In the genomic region with DNA sequence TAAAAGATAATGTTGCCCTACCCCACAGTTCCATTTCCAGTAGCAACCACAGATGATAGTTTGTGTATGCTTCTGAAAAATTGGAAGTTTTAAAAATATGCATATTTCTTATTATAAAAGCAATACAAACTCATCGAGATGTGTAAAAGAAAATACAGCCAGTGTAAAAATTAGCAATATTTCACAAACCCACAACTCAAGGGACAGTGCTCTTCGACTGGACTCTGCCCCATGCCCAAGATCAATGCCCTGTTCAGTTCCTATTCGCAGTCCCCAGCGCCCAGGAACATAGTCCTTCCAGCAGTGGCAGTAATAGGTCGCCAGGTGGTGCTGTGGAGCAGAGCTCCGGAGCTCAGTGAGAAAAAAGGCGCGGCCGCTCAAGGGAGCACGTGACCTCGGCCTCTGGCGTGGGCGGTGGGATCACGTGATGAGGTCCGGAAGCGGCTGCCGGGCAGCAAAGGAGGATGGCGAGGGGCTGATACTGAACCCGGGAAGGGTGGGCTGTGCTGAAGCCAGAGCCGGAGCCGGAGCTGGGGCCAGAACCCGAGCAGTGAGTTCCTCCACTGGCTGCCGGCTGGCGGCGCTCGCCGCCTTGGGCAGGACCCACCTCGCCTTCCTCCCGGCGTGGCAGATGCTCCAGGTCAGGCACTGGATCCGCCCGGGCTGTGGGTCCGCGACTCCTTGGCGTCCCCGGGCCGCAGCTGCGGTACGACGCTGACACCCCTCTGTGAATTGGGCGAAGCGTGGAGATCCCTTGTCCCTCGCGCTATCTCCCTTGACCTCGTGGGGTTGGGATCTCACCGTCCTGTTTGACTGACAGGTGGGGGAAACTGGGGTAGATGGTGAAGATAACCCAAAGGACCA, we compare ENCODE assay signal across 1 cellular context.
TF ChIP-seq lines count a peak whose summit lies in the region.

A gene (plus strand): TSS at position 430 of the 864 bp plus-strand sequence. CDS start 11,190 bp downstream, outside the sequence.

TF ChIP-seq in HepG2, 621 proteins besides CTCF, POLR2A, EP300 and RAD21 (continued from another document and continues in another):
- TF ChIP-seq ZNF776 (CRISPR knock-in tag; IDR thresholded peaks at IDR 0.05) (peak; percentile 40; the same call in 1 of the 2 replicates), ZNF720 (CRISPR knock-in tag; IDR thresholded peaks at IDR 0.05) (no peak), PHF5A (CRISPR knock-in tag; IDR thresholded peaks at IDR 0.05; ENCODE audit: low read depth, unreplicated experiment) (no peak), HES4 (CRISPR knock-in tag; IDR thresholded peaks at IDR 0.05; ENCODE audit: borderline replicate concordance) (peak; percentile 13; the same call in 1 of the 2 replicates), ZNF567 (CRISPR knock-in tag; IDR thresholded peaks at IDR 0.05; ENCODE audit: borderline replicate concordance) (peak; percentile 92), ZFP62 (CRISPR knock-in tag; IDR thresholded peaks at IDR 0.05) (no peak), ZSCAN20 (CRISPR knock-in tag; IDR thresholded peaks at IDR 0.05; ENCODE audit: borderline replicate concordance) (no peak), TRIM24 (CRISPR knock-in tag; IDR thresholded peaks at IDR 0.05) (no peak), ZNF501 (CRISPR knock-in tag; IDR thresholded peaks at IDR 0.05) (peak; percentile 94), NFE2L1 (CRISPR knock-in tag; IDR thresholded peaks at IDR 0.05; ENCODE audit: borderline replicate concordance) (no peak; the same call in 1 of the 2 replicates), SP2 (CRISPR knock-in tag; IDR thresholded peaks at IDR 0.05) (peak; percentile 58; the same call in 1 of the 2 replicates), ZNF343 (CRISPR knock-in tag; IDR thresholded peaks at IDR 0.05) (no peak), CHD2 (IDR thresholded peaks at IDR 0.05; ENCODE audit: low read depth, low read length) (no peak), HNRNPH1 (optimal IDR thresholded peaks at IDR 0.05; ENCODE audit: low read depth, low read length) (no peak), ONECUT2 (CRISPR knock-in tag; IDR thresholded peaks at IDR 0.05) (peak; percentile 36; the same call in 1 of the 2 replicates), NFATC3 (CRISPR knock-in tag; IDR thresholded peaks at IDR 0.05) (peak; percentile 92; the same call in 1 of the 2 replicates), ZBTB38 (CRISPR knock-in tag; IDR thresholded peaks at IDR 0.05) (peak; percentile 64), HMG20B (CRISPR knock-in tag; conservative IDR thresholded peaks at IDR 0.05) (no peak), ZNF225 (CRISPR knock-in tag; IDR thresholded peaks at IDR 0.05) (peak; percentile 66; the same call in 1 of the 2 replicates), STAG1 (CRISPR knock-in tag; IDR thresholded peaks at IDR 0.05) (peak; percentile 89), ZMYM3 (CRISPR knock-in tag; IDR thresholded peaks at IDR 0.05) (peak; percentile 44; the same call in 1 of the 2 replicates)
- TF ChIP-seq, protein P1, sequence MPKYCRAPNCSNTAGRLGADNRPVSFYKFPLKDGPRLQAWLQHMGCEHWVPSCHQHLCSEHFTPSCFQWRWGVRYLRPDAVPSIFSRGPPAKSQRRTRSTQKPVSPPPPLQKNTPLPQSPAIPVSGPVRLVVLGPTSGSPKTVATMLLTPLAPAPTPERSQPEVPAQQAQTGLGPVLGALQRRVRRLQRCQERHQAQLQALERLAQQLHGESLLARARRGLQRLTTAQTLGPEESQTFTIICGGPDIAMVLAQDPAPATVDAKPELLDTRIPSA (CRISPR knock-in tag; IDR thresholded peaks at IDR 0.05; ENCODE audit: borderline replicate concordance), result peak; percentile 78; the same call in 1 of the 2 replicates
- TF ChIP-seq, protein P2, sequence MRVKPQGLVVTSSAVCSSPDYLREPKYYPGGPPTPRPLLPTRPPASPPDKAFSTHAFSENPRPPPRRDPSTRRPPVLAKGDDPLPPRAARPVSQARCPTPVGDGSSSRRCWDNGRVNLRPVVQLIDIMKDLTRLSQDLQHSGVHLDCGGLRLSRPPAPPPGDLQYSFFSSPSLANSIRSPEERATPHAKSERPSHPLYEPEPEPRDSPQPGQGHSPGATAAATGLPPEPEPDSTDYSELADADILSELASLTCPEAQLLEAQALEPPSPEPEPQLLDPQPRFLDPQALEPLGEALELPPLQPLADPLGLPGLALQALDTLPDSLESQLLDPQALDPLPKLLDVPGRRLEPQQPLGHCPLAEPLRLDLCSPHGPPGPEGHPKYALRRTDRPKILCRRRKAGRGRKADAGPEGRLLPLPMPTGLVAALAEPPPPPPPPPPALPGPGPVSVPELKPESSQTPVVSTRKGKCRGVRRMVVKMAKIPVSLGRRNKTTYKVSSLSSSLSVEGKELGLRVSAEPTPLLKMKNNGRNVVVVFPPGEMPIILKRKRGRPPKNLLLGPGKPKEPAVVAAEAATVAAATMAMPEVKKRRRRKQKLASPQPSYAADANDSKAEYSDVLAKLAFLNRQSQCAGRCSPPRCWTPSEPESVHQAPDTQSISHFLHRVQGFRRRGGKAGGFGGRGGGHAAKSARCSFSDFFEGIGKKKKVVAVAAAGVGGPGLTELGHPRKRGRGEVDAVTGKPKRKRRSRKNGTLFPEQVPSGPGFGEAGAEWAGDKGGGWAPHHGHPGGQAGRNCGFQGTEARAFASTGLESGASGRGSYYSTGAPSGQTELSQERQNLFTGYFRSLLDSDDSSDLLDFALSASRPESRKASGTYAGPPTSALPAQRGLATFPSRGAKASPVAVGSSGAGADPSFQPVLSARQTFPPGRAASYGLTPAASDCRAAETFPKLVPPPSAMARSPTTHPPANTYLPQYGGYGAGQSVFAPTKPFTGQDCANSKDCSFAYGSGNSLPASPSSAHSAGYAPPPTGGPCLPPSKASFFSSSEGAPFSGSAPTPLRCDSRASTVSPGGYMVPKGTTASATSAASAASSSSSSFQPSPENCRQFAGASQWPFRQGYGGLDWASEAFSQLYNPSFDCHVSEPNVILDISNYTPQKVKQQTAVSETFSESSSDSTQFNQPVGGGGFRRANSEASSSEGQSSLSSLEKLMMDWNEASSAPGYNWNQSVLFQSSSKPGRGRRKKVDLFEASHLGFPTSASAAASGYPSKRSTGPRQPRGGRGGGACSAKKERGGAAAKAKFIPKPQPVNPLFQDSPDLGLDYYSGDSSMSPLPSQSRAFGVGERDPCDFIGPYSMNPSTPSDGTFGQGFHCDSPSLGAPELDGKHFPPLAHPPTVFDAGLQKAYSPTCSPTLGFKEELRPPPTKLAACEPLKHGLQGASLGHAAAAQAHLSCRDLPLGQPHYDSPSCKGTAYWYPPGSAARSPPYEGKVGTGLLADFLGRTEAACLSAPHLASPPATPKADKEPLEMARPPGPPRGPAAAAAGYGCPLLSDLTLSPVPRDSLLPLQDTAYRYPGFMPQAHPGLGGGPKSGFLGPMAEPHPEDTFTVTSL (CRISPR knock-in tag; IDR thresholded peaks at IDR 0.05; ENCODE audit: borderline replicate concordance), result peak; percentile 67; the same call in 1 of the 2 replicates
- TF ChIP-seq, protein P3, sequence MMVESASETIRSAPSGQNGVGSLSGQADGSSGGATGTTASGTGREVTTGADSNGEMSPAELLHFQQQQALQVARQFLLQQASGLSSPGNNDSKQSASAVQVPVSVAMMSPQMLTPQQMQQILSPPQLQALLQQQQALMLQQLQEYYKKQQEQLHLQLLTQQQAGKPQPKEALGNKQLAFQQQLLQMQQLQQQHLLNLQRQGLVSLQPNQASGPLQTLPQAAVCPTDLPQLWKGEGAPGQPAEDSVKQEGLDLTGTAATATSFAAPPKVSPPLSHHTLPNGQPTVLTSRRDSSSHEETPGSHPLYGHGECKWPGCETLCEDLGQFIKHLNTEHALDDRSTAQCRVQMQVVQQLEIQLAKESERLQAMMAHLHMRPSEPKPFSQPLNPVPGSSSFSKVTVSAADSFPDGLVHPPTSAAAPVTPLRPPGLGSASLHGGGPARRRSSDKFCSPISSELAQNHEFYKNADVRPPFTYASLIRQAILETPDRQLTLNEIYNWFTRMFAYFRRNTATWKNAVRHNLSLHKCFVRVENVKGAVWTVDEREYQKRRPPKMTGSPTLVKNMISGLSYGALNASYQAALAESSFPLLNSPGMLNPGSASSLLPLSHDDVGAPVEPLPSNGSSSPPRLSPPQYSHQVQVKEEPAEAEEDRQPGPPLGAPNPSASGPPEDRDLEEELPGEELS (CRISPR knock-in tag; IDR thresholded peaks at IDR 0.05), result peak; percentile 42; the same call in 1 of the 2 replicates
- TF ChIP-seq, protein P4, sequence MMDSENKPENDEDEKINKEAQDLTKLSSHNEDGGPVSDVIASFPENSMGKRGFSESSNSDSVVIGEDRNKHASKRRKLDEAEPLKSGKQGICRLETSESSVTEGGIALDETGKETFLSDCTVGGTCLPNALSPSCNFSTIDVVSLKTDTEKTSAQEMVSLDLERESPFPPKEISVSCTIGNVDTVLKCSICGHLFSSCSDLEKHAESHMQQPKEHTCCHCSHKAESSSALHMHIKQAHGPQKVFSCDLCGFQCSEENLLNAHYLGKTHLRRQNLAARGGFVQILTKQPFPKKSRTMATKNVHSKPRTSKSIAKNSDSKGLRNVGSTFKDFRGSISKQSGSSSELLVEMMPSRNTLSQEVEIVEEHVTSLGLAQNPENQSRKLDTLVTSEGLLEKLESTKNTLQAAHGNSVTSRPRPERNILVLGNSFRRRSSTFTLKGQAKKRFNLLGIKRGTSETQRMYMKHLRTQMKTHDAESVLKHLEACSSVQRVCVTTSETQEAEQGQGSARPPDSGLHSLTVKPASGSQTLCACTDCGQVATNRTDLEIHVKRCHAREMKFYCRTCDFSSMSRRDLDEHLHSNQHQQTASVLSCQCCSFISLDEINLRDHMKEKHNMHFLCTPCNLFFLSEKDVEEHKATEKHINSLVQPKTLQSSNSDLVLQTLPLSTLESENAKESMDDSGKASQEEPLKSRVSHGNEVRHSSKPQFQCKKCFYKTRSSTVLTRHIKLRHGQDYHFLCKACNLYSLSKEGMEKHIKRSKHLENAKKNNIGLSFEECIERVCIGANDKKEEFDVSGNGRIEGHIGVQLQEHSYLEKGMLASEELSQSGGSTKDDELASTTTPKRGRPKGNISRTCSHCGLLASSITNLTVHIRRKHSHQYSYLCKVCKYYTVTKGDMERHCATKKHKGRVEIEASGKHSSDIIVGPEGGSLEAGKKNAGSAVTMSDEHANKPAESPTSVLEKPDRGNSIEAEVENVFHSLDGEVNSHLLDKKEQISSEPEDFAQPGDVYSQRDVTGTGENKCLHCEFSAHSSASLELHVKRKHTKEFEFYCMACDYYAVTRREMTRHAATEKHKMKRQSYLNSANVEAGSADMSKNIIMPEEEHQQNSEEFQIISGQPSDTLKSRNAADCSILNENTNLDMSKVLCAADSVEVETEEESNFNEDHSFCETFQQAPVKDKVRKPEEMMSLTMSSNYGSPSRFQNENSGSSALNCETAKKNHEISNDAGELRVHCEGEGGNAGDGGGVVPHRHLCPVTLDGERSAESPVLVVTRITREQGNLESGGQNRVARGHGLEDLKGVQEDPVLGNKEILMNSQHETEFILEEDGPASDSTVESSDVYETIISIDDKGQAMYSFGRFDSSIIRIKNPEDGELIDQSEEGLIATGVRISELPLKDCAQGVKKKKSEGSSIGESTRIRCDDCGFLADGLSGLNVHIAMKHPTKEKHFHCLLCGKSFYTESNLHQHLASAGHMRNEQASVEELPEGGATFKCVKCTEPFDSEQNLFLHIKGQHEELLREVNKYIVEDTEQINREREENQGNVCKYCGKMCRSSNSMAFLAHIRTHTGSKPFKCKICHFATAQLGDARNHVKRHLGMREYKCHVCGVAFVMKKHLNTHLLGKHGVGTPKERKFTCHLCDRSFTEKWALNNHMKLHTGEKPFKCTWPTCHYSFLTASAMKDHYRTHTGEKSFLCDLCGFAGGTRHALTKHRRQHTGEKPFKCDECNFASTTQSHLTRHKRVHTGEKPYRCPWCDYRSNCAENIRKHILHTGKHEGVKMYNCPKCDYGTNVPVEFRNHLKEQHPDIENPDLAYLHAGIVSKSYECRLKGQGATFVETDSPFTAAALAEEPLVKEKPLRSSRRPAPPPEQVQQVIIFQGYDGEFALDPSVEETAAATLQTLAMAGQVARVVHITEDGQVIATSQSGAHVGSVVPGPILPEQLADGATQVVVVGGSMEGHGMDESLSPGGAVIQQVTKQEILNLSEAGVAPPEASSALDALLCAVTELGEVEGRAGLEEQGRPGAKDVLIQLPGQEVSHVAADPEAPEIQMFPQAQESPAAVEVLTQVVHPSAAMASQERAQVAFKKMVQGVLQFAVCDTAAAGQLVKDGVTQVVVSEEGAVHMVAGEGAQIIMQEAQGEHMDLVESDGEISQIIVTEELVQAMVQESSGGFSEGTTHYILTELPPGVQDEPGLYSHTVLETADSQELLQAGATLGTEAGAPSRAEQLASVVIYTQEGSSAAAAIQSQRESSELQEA (CRISPR knock-in tag; IDR thresholded peaks at IDR 0.05; ENCODE audit: not compliant biosample characterization), result peak; percentile 57
- TF ChIP-seq, protein P5, sequence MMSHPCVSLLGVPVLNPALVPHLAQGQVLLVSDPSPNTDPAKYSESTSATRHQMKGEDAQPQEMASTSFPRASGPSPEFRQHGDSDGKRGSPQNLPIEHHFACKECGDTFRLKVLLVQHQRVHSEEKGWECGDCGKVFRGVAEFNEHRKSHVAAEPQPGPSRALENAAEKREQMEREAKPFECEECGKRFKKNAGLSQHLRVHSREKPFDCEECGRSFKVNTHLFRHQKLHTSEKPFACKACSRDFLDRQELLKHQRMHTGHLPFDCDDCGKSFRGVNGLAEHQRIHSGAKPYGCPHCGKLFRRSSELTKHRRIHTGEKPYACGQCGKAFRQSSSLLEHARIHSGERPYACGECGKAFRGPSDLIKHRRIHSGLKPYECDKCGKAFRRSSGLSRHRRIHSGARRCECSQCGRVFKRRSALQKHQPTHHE (CRISPR knock-in tag; IDR thresholded peaks at IDR 0.05; ENCODE audit: borderline replicate concordance), result 0 out of 2 replicates have a peak, but pooled peaks have one; percentile 33
- TF ChIP-seq, protein P6, sequence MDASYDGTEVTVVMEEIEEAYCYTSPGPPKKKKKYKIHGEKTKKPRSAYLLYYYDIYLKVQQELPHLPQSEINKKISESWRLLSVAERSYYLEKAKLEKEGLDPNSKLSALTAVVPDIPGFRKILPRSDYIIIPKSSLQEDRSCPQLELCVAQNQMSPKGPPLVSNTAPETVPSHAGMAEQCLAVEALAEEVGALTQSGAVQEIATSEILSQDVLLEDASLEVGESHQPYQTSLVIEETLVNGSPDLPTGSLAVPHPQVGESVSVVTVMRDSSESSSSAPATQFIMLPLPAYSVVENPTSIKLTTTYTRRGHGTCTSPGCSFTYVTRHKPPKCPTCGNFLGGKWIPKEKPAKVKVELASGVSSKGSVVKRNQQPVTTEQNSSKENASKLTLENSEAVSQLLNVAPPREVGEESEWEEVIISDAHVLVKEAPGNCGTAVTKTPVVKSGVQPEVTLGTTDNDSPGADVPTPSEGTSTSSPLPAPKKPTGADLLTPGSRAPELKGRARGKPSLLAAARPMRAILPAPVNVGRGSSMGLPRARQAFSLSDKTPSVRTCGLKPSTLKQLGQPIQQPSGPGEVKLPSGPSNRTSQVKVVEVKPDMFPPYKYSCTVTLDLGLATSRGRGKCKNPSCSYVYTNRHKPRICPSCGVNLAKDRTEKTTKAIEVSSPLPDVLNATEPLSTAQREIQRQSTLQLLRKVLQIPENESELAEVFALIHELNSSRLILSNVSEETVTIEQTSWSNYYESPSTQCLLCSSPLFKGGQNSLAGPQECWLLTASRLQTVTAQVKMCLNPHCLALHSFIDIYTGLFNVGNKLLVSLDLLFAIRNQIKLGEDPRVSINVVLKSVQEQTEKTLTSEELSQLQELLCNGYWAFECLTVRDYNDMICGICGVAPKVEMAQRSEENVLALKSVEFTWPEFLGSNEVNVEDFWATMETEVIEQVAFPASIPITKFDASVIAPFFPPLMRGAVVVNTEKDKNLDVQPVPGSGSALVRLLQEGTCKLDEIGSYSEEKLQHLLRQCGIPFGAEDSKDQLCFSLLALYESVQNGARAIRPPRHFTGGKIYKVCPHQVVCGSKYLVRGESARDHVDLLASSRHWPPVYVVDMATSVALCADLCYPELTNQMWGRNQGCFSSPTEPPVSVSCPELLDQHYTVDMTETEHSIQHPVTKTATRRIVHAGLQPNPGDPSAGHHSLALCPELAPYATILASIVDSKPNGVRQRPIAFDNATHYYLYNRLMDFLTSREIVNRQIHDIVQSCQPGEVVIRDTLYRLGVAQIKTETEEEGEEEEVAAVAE (CRISPR knock-in tag; IDR thresholded peaks at IDR 0.05; ENCODE audit: borderline replicate concordance), result 0 out of 2 replicates have a peak, but pooled peaks have one; percentile 66
